ENCODE assay signal across 12 cellular contexts in the genomic region with DNA sequence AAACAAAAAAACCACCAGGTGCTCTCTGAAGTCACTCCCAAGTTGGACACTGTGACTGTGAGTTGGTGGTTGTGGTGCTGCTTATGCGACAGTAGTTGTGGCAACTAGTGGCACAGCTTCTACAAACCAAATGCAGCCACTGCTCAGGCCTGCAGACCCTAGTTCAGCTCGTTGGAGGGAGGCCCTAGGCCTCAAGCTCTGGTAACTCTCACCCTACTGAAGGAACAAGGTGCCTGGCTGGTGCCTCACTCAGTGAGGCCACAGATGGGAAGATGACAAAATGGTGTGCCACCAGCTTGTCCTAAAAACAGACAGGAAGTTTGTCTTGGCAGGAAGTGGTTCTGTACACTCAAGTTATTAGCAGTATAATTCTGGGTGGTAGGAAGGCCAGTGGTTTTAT. TPM values are rescaled to one million over a fixed set of nuclear protein-coding genes. Genes with fewer than 3 reads are reported as not detected.
DNase-seq lines count a peak whose midpoint lies in the region; ATAC-seq and TF ChIP-seq lines count a peak whose summit lies in the region.
"Had no signal": no experiment of that assay in that cellular context is flagged by ENCODE, and none has a peak within 500 bp of the region (broad histone marks: within the 10 kb centered on the region; RNA-seq: fewer than 3 reads in every experiment).

No MANE protein-coding gene starts in this region.

- H3K4me3 ChIP-seq in OCI-LY7 (ENCODE audit: low read depth, low read length, poor library complexity, severe bottlenecking): peak overlapping the region; percentile 24

- no peaks in the 10 kb centered on the region for H4K20me1 ChIP-seq in OCI-LY7 (ENCODE audit: insufficient read depth, low read length)

- peak overlapping the region; percentile 51 for H3K27ac Mint-ChIP-seq in activated CD8-positive, alpha-beta memory T cell treated with anti-CD3 and anti-CD28 coated beads, Interleukin-2, amount 10 ng/mL, durations not matched to agents 7 days and 5 days
- peak overlapping the region; percentile 81 for H3K27ac Mint-ChIP-seq in stimulated activated effector memory CD8-positive, alpha-beta T cell treated with anti-CD3 and anti-CD28 coated beads, Interleukin-12 subunit alpha, Interleukin-12 subunit beta, amount 100 ng/mL, for 72 hours

- H3K9me2 ChIP-seq in OCI-LY7 (ENCODE audit: insufficient read depth, low read length): no peaks in the 10 kb centered on the region

- H3K9me3 Mint-ChIP-seq in activated CD8-positive, alpha-beta memory T cell treated with anti-CD3 and anti-CD28 coated beads, Interleukin-2, amount 10 ng/mL, durations not matched to agents 7 days and 5 days (ENCODE audit: low read depth): no peaks in the 10 kb centered on the region
- no peaks in the 10 kb centered on the region for H3K9me3 Mint-ChIP-seq in stimulated activated effector memory CD8-positive, alpha-beta T cell treated with anti-CD3 and anti-CD28 coated beads, Interleukin-12 subunit alpha, Interleukin-12 subunit beta, amount 100 ng/mL, for 72 hours

- peak overlapping the region; percentile 90 for H2AFZ ChIP-seq in OCI-LY7 (ENCODE audit: low read length)

- peak overlapping the region; percentile 59 for H3K4me2 ChIP-seq in OCI-LY7 (ENCODE audit: low read length)

- no peaks in the 10 kb centered on the region; the same call in 1 of the 2 replicates for H3K36me3 ChIP-seq in OCI-LY7 (ENCODE audit: insufficient read depth, low read length)

- peak; percentile 92 for ATAC-seq in activated CD8-positive, alpha-beta memory T cell treated with anti-CD3 and anti-CD28 coated beads, Interleukin-2, amount 10 ng/mL, durations not matched to agents 7 days and 5 days
- peak; percentile 19 for ATAC-seq in HG02884 (IDR thresholded peaks at IDR 0.05; ENCODE audit: unreplicated experiment)
- ATAC-seq in stimulated activated effector memory CD8-positive, alpha-beta T cell treated with anti-CD3 and anti-CD28 coated beads, Interleukin-12 subunit alpha, Interleukin-12 subunit beta, amount 100 ng/mL, for 72 hours: peak; percentile 82
- no peak for ATAC-seq in HG03565 (IDR thresholded peaks at IDR 0.05; ENCODE audit: unreplicated experiment)

- no peaks in the 10 kb centered on the region for H3K27me3 Mint-ChIP-seq in activated CD8-positive, alpha-beta memory T cell treated with anti-CD3 and anti-CD28 coated beads, Interleukin-2, amount 10 ng/mL, durations not matched to agents 7 days and 5 days

- H3K27ac ChIP-seq in OCI-LY7 (ENCODE audit: low read depth, low read length, poor library complexity, severe bottlenecking): peak overlapping the region; percentile 75

- CTCF ChIA-PET in activated CD8-positive, alpha-beta memory T cell treated with anti-CD3 and anti-CD28 coated beads, Interleukin-2, amount 10 ng/mL, durations not matched to agents 7 days and 5 days (lab: Charles Lee): interaction anchor here (0.8 to 1.8 kb wide), 3 partner anchors 8 to 320 kb away, joined by 3 to 4 read pairs (median 3); no protein-coding TSS in a partner anchor
- CTCF ChIA-PET in OCI-LY7 (lab: Charles Lee; ENCODE audit: unreplicated experiment): interaction anchor here (1.2 to 1.8 kb wide), 2 partner anchors 11 to 33 kb away, joined by 3 to 5 read pairs; no protein-coding TSS in a partner anchor

- no TSS peak for BruUV-seq in OCI-LY7 (replicated peaks; lab: Mats Ljungman, UMichigan)

- no peak overlapping the region for H3K4me3 Mint-ChIP-seq in activated CD8-positive, alpha-beta memory T cell treated with anti-CD3 and anti-CD28 coated beads, Interleukin-2, amount 10 ng/mL, durations not matched to agents 7 days and 5 days
- peak overlapping the region; percentile 17 for H3K4me3 Mint-ChIP-seq in stimulated activated effector memory CD8-positive, alpha-beta T cell treated with anti-CD3 and anti-CD28 coated beads, Interleukin-12 subunit alpha, Interleukin-12 subunit beta, amount 100 ng/mL, for 72 hours

- POLR2A ChIA-PET in OCI-LY7 (lab: Charles Lee): interaction anchor here (0.9 to 8.6 kb wide), 10 partner anchors 10 to 54 kb away, joined by 3 to 105 read pairs (median 6); no protein-coding TSS in a partner anchor

- TF ChIP-seq CTCF in OCI-LY7 (conservative IDR thresholded peaks at IDR 0.05; ENCODE audit: low read length): no peak

- no peaks in the 10 kb centered on the region for H3K79me2 ChIP-seq in OCI-LY7 (ENCODE audit: insufficient read depth, low read depth, low read length)

- peaks cover 3% of the 10 kb centered on the region for H3K36me3 Mint-ChIP-seq in activated CD8-positive, alpha-beta memory T cell treated with anti-CD3 and anti-CD28 coated beads, Interleukin-2, amount 10 ng/mL, durations not matched to agents 7 days and 5 days
- no peaks in the 10 kb centered on the region for H3K36me3 Mint-ChIP-seq in stimulated activated effector memory CD8-positive, alpha-beta T cell treated with anti-CD3 and anti-CD28 coated beads, Interleukin-12 subunit alpha, Interleukin-12 subunit beta, amount 100 ng/mL, for 72 hours

- peaks cover 22% of the 10 kb centered on the region for H3K4me1 Mint-ChIP-seq in activated CD8-positive, alpha-beta memory T cell treated with anti-CD3 and anti-CD28 coated beads, Interleukin-2, amount 10 ng/mL, durations not matched to agents 7 days and 5 days
- peaks cover 20% of the 10 kb centered on the region for H3K4me1 Mint-ChIP-seq in stimulated activated effector memory CD8-positive, alpha-beta T cell treated with anti-CD3 and anti-CD28 coated beads, Interleukin-12 subunit alpha, Interleukin-12 subunit beta, amount 100 ng/mL, for 72 hours

- intact Hi-C loops in OCI-LY7 (cut with micrococcal nuclease; ENCODE audit: unreplicated experiment): no loop called here

- peaks cover 33% of the 10 kb centered on the region for H3K4me1 ChIP-seq in OCI-LY7 (ENCODE audit: insufficient read depth, low read length, poor library complexity, severe bottlenecking)

- no peaks in the 10 kb centered on the region for H3K9me3 ChIP-seq in OCI-LY7 (ENCODE audit: low read length)

- peak; percentile 59 for DNase-seq in activated CD8-positive, alpha-beta memory T cell treated with anti-CD3 and anti-CD28 coated beads, Interleukin-2, amount 10 ng/mL, durations not matched to agents 7 days and 5 days
- DNase-seq in activated CD8-positive, alpha-beta memory T cell treated with anti-CD3 and anti-CD28 coated beads for 24 hours: no peak
- peak; percentile 72 for DNase-seq in OCI-LY7 (ENCODE audit: low spot score)
- DNase-seq in stimulated activated effector memory CD8-positive, alpha-beta T cell treated with anti-CD3 and anti-CD28 coated beads, Interleukin-12 subunit alpha, Interleukin-12 subunit beta, amount 100 ng/mL, for 72 hours (ENCODE audit: low spot score in 2 of 2): peak in 1 of 2 donors; percentile 50
- DNase-seq in HT-29 (ENCODE audit: low spot score): no peak
- no peak for DNase-seq in amniotic stem cell (lab: John Stamatoyannopoulos, UW)
- DNase-seq: aorta, DMS153, mesenchymal stem cell, NCI-H146 had no signal

RNA-seq across cellular contexts. Expression of a gene that starts 45.3 kb away (rescaled TPM):
- total RNA-seq in activated CD8-positive, alpha-beta memory T cell treated with anti-CD3 and anti-CD28 coated beads, Interleukin-2, amount 10 ng/mL, durations not matched to agents 7 days and 5 days: under 1 TPM; 0.66 to 0.99 TPM
- 114 and 136 TPM in 2 replicates for total RNA-seq in OCI-LY7 (2014; rRNA removed; shearing (Covaris generic))
- total RNA-seq in OCI-LY7 (2022): 115 and 120 TPM in 2 replicates
- 8.9 and 9.3 TPM in 2 replicates for total RNA-seq in HT-29 (2014; rRNA removed; shearing (Covaris generic))

Comparison
In these comparisons a context has a peak if more than half of its experiments do, and no peak if none do; other contexts are left out.
1. DNase-seq: peak in activated CD8-positive, alpha-beta memory T cell treated with anti-CD3 and anti-CD28 coated beads, Interleukin-2, amount 10 ng/mL, durations not matched to agents 7 days and 5 days (single experiment) and OCI-LY7 (single experiment); none in activated CD8-positive, alpha-beta memory T cell treated with anti-CD3 and anti-CD28 coated beads for 24 hours (single experiment), HT-29 (single experiment) and amniotic stem cell (single experiment).
2. RNA of a gene that starts 45.3 kb away (total RNA-seq): 114 to 136 TPM in OCI-LY7; 8.9 to 9.3 TPM in HT-29 and 0.66 to 0.99 TPM in activated CD8-positive, alpha-beta memory T cell treated with anti-CD3 and anti-CD28 coated beads, Interleukin-2, amount 10 ng/mL, durations not matched to agents 7 days and 5 days; every median in the first group is over 10 times any median in the second.